Comparison of ENCODE assay signal across 12 cellular contexts in genomic region chr14:94581127-94581999, GRCh38. TPM values are rescaled to one million over a fixed set of nuclear protein-coding genes. Genes with fewer than 3 reads are reported as not detected.
DNase-seq lines count a peak whose midpoint lies in the region; ATAC-seq and TF ChIP-seq lines count a peak whose summit lies in the region.
"Had no signal": no experiment of that assay in that cellular context is flagged by ENCODE, and none has a peak within 500 bp of the region (broad histone marks: within the 10 kb centered on the region; RNA-seq: fewer than 3 reads in every experiment).

SERPINA5 (plus strand) TSS chr14:94581426; CDS start chr14:94587363, 5,937 bp downstream.

- no peak within 1 kb of the TSS for H2BK120ac ChIP-seq in mesendoderm (ENCODE audit: low read depth, low read length)

- peak within 1 kb of the TSS; percentile 37 for H4K5ac ChIP-seq in mesendoderm (ENCODE audit: low read length)

- no peak within 1 kb of the TSS for H2AK5ac ChIP-seq in mesendoderm (ENCODE audit: low read length)

- H3K36me3 ChIP-seq in mesendoderm (ENCODE audit: control insufficient read depth, insufficient read depth, low read length) = no peaks in the 10 kb centered on the region

- no peaks in the 10 kb centered on the region for H3K79me2 ChIP-seq in mesendoderm (ENCODE audit: control insufficient read depth, insufficient read depth, low read length)

- no peak for TF ChIP-seq CTCF in fibroblast of mammary gland (conservative IDR thresholded peaks at IDR 0.05; ENCODE audit: control insufficient read depth, insufficient read depth, low read depth, low read length)

- no peak within 1 kb of the TSS for H4K8ac ChIP-seq in mesendoderm (ENCODE audit: low read depth, low read length)

- DNase-seq in Right ventricle myocardium inferior (ENCODE audit: missing footprints) (peak; percentile 85), cardiac septum (ENCODE audit: low spot score) (no peak), fibroblast of mammary gland (ENCODE audit: low read depth) (peak; percentile 55), mesendoderm (peak; percentile 37), NCI-H2029 (lab: John Stamatoyannopoulos, UW) (no peak)
- DNase-seq: 8988T, activated B cell treated with CpG ODN at 0.5 μM for 24 hours, NCI-H2081 treated with DMSO at 0.1 percent for 48 hours had no signal

- H3K4me2 ChIP-seq in mesendoderm (ENCODE audit: low read length) = no peak within 1 kb of the TSS

- H2BK15ac ChIP-seq in mesendoderm (replicated peaks; ENCODE audit: low read depth) = no peak within 1 kb of the TSS

- H3K23ac ChIP-seq in mesendoderm (ENCODE audit: low read length) = no peak within 1 kb of the TSS

- intact Hi-C loops in Right ventricle myocardium inferior (cut with DNase I) = no loop called here
- intact Hi-C loops in cardiac septum (cut with DNase I) = no loop called here

- H3K18ac ChIP-seq in mesendoderm (ENCODE audit: low read length) = no peak within 1 kb of the TSS

- ATAC-seq in Right ventricle myocardium inferior (peak; percentile 45), HG03432 (IDR thresholded peaks at IDR 0.05; ENCODE audit: unreplicated experiment) (no peak), HG03045 (IDR thresholded peaks at IDR 0.05; ENCODE audit: unreplicated experiment) (no peak), GM21526 (IDR thresholded peaks at IDR 0.05; ENCODE audit: low FRiP score, unreplicated experiment) (no peak)

- no peak within 1 kb of the TSS for H3K4ac ChIP-seq in mesendoderm (ENCODE audit: low read depth, low read length)

- peak within 1 kb of the TSS; percentile 67 for H3K56ac ChIP-seq in mesendoderm (ENCODE audit: low read length)

- H3K79me1 ChIP-seq in mesendoderm (ENCODE audit: low read length) = no peaks in the 10 kb centered on the region

- no peaks in the 10 kb centered on the region for H3K4me1 ChIP-seq in mesendoderm (ENCODE audit: control insufficient read depth, low read depth, low read length)

- H3K27ac ChIP-seq in mesendoderm (ENCODE audit: low read depth, low read length) = no peak within 1 kb of the TSS

- no peaks in the 10 kb centered on the region for H3K27me3 ChIP-seq in mesendoderm (ENCODE audit: insufficient read depth, low read length, poor library complexity)

- H2BK5ac ChIP-seq in mesendoderm (ENCODE audit: low read length) = no peak within 1 kb of the TSS

- no peak within 1 kb of the TSS for H3K4me3 ChIP-seq in fibroblast of mammary gland (ENCODE audit: control insufficient read depth, low read depth, low read length)
- H3K4me3 ChIP-seq in mesendoderm (ENCODE audit: low read length) = no peak within 1 kb of the TSS

- WGBS in mesendoderm (ENCODE audit: extremely low coverage, insufficient coverage, low lambda C conversion rate) = no CpG with 5 or more reads among the region's 18 CpGs

- peak within 1 kb of the TSS; percentile 31 for H3K9ac ChIP-seq in mesendoderm (ENCODE audit: low read length)

RNA-seq across cellular contexts. Expression of gene SERPINA5, which starts in this region (rescaled TPM):
- total RNA-seq in Right ventricle myocardium inferior (4.1 TPM), cardiac septum (1.2 TPM)
- polyA plus RNA-seq in mesendoderm (2013, experiment 1 of 2) = 1.7 TPM
- polyA plus RNA-seq in mesendoderm (2013, experiment 2 of 2) = 1.8 TPM
- total RNA-seq: activated B cell treated with CpG ODN at 0.5 μM for 24 hours had no signal
- polyA plus RNA-seq: keratinocyte had no signal

Comparison
In these comparisons a context has a peak if more than half of its experiments do, and no peak if none do; other contexts are left out.
1. DNase-seq: peak in Right ventricle myocardium inferior (single experiment), fibroblast of mammary gland (single experiment) and mesendoderm (single experiment); none in cardiac septum (single experiment) and NCI-H2029 (single experiment).